In genomic region chr12:95959107-95959506, GRCh38 we compare ENCODE assay signal across 8 cellular contexts. TPM values are rescaled to one million over a fixed set of nuclear protein-coding genes. Genes with fewer than 3 reads are reported as not detected.
A peak's percentile ranks its signal among the peaks of the same experiment; 100 is the strongest.
DNase-seq lines count a peak whose midpoint lies in the region; ATAC-seq and TF ChIP-seq lines count a peak whose summit lies in the region.
"Had no signal": no experiment of that assay in that cellular context is flagged by ENCODE, and none has a peak within 500 bp of the region (broad histone marks: within the 10 kb centered on the region; RNA-seq: fewer than 3 reads in every experiment).

No MANE protein-coding gene starts in this region.

- no peaks in the 10 kb centered on the region for H4K20me1 ChIP-seq in hepatocyte (ENCODE audit: insufficient read depth, poor library complexity, severe bottlenecking)

- H3K4me1 ChIP-seq in hepatocyte (ENCODE audit: insufficient read depth) (no peaks in the 10 kb centered on the region), thyroid gland (no peaks in the 10 kb centered on the region)

- H3K4me3 ChIP-seq in hepatocyte (no peak overlapping the region), thyroid gland (replicated peaks in 1 of 3) (no peak overlapping the region)

- H3K9me3 ChIP-seq in hepatocyte (ENCODE audit: low read depth) (no peaks in the 10 kb centered on the region), thyroid gland (no peaks in the 10 kb centered on the region)

- DNase-seq in DMS53 (lab: John Stamatoyannopoulos, UW), result peak; percentile 64
- peak; percentile 16 for DNase-seq in HT-29 (ENCODE audit: low spot score)
- peak; percentile 30 for DNase-seq in RPMI8226
- no peak for DNase-seq in hepatocyte (ENCODE audit: low spot score)
- no peak for DNase-seq in HUDEP-2 (lab: John Stamatoyannopoulos, UW; ENCODE audit: unreplicated experiment in 76 of 76)
- DNase-seq in thyroid gland, result no peak
- DNase-seq: substantia nigra had no signal

- no peaks in the 10 kb centered on the region for H3K27me3 ChIP-seq in hepatocyte
- H3K27me3 ChIP-seq in thyroid gland, result no peaks in the 10 kb centered on the region

- intact Hi-C loops in thyroid gland (cut with DNase I), result no loop called here

- H3K36me3 ChIP-seq in hepatocyte (replicated peaks; ENCODE audit: insufficient read depth, low read depth) (no peaks in the 10 kb centered on the region), thyroid gland (no peaks in the 10 kb centered on the region)

- no peak overlapping the region for H3K4me2 ChIP-seq in hepatocyte

- 75% methylated on average over 1 of the region's 1 CpG for WGBS in hepatocyte (ENCODE audit: low lambda C conversion rate, missing lambda C conversion rate)
- 70 to 71% methylated on average over 1 of the region's 1 CpG for WGBS in thyroid gland, 2 donors

- no peaks in the 10 kb centered on the region for H3K79me2 ChIP-seq in hepatocyte

- TF ChIP-seq CTCF in hepatocyte (IDR thresholded peaks at IDR 0.05; ENCODE audit: poor library complexity) (peak; percentile 15), thyroid gland (IDR thresholded peaks at IDR 0.05) (no peak)

- H2AFZ ChIP-seq in hepatocyte, result no peak overlapping the region

- no peak for ATAC-seq in HG02623 (IDR thresholded peaks at IDR 0.05; ENCODE audit: unreplicated experiment)

- H3K9me2 ChIP-seq in hepatocyte (replicated peaks; ENCODE audit: insufficient read depth), result no peaks in the 10 kb centered on the region

- TF ChIP-seq POLR2A in thyroid gland (IDR thresholded peaks at IDR 0.05), result no peak

- H3K27ac ChIP-seq in hepatocyte, result no peak overlapping the region
- H3K27ac ChIP-seq in thyroid gland, result no peak overlapping the region

RNA-seq across cellular contexts. Expression of gene AMDHD1, which starts 16.0 kb away (rescaled TPM):
- 0.36 and 0.47 TPM in 2 replicates for total RNA-seq in HT-29 (2014; rRNA removed; shearing (Covaris generic))
- total RNA-seq in hepatocyte (2.1 and 3.5 TPM in 2 replicates), thyroid gland (under 1 TPM in 3 of 4 donors, not detected in 1; 0.54 to 0.81 (median 0.78) TPM)
- polyA plus RNA-seq in hepatocyte, result 0.43 and 3.0 TPM in 2 replicates

RNA-seq across cellular contexts. Expression of gene CCDC38, which starts 16.7 kb away (rescaled TPM):
- total RNA-seq in HT-29 (2014; rRNA removed; shearing (Covaris generic)), result not detected in 2 replicates
- total RNA-seq in hepatocyte (0.48 TPM in 1 of 2 replicates, not detected in the other), thyroid gland (under 1 TPM in 1 of 4 donors, not detected in 3; 0.67 TPM)
- polyA plus RNA-seq in hepatocyte, result 0.55 TPM in 1 of 2 replicates, not detected in the other

RNA-seq across cellular contexts. Expression of gene HAL, which starts 37.0 kb away (rescaled TPM):
- total RNA-seq in HT-29 (2014; rRNA removed; shearing (Covaris generic)), result not detected in 2 replicates
- total RNA-seq in hepatocyte (1.3 and 1.8 TPM in 2 replicates), thyroid gland (1 to 10 TPM in 2 of 4 donors, not detected in 2; 1.3 to 1.9 TPM)
- 0.91 and 1.7 TPM in 2 replicates for polyA plus RNA-seq in hepatocyte

Comparison
In these comparisons a context has a peak if more than half of its experiments do, and no peak if none do; other contexts are left out.
1. DNase-seq: peak in DMS53 (single experiment), HT-29 (single experiment) and RPMI8226 (single experiment); none in hepatocyte (single experiment), HUDEP-2 (0 of 76) and thyroid gland (0 of 2).